In genomic region chr2:167134381-167135072, GRCh38 we compare ENCODE assay signal across 13 cellular contexts.
DNase-seq lines count a peak whose midpoint lies in the region; ATAC-seq and TF ChIP-seq lines count a peak whose summit lies in the region.
"Had no signal": no experiment of that assay in that cellular context is flagged by ENCODE, and none has a peak within 500 bp of the region (broad histone marks: within the 10 kb centered on the region; RNA-seq: fewer than 3 reads in every experiment).

No MANE protein-coding gene starts in this region.

- H3K4me2 ChIP-seq in fibroblast of lung (ENCODE audit: extremely low read depth, insufficient read depth, low read length) = peak overlapping the region; percentile 9

- H3K4me1 Mint-ChIP-seq in HFFc6 (ENCODE audit: low read depth) (peaks cover 38% of the 10 kb centered on the region), nephron progenitor cell (peaks cover 8% of the 10 kb centered on the region)

- H3K36me3 ChIP-seq in fibroblast of lung (ENCODE audit: control insufficient read depth, insufficient read depth, low read length) = no peaks in the 10 kb centered on the region

- H3K36me3 Mint-ChIP-seq in HFFc6 (ENCODE audit: low read depth) (no peaks in the 10 kb centered on the region), nephron progenitor cell (ENCODE audit: low read depth) (no peaks in the 10 kb centered on the region)
- H3K36me3 Mint-ChIP-seq: CD14-positive monocyte; natural killer cell treated with Interleukin-12 subunit alpha and Interleukin-12 subunit beta and Interleukin-15 and Interleukin-18, amount 100 ng/mL, for 72 hours had no signal

- H3K4me3 ChIP-seq in fibroblast of lung (replicated peaks in 1 of 4; ENCODE audit: control extremely low read depth in 1 of 4, insufficient read depth in 1 of 4, low read depth in 3 of 4, low read length in 4 of 4) = no peak overlapping the region

- H3K27ac ChIP-seq in fibroblast of lung (ENCODE audit: insufficient read depth, low read length) = peak overlapping the region; percentile 21

- H3K4me1 ChIP-seq in fibroblast of lung (ENCODE audit: control insufficient read depth, extremely low read depth, insufficient read depth, low read length) = peaks cover 9% of the 10 kb centered on the region

- H3K9ac ChIP-seq in fibroblast of lung (ENCODE audit: insufficient read depth, low read length) = no peak overlapping the region

- TF ChIP-seq CTCF in HFFc6 (IDR thresholded peaks at IDR 0.05) (no peak), fibroblast of lung (conservative IDR thresholded peaks at IDR 0.05 in 1 of 2, IDR thresholded peaks at IDR 0.05 in 1 of 2; ENCODE audit: low read depth in 1 of 2, low read length in 2 of 2) (no peak), nephron progenitor cell (IDR thresholded peaks at IDR 0.05) (no peak)

- H3K4me3 Mint-ChIP-seq in HFFc6 (no peak overlapping the region), nephron progenitor cell (no peak overlapping the region)
- H3K4me3 Mint-ChIP-seq: CD14-positive monocyte; natural killer cell treated with Interleukin-12 subunit alpha and Interleukin-12 subunit beta and Interleukin-15 and Interleukin-18, amount 100 ng/mL, for 72 hours had no signal

- ATAC-seq in GM19324 (IDR thresholded peaks at IDR 0.05; ENCODE audit: low FRiP score, unreplicated experiment) = no peak
- ATAC-seq: natural killer cell treated with Interleukin-12 subunit alpha and Interleukin-12 subunit beta and Interleukin-15 and Interleukin-18, amount 100 ng/mL, for 72 hours had no signal

- H3K9me3 Mint-ChIP-seq in HFFc6 = no peaks in the 10 kb centered on the region
- H3K9me3 Mint-ChIP-seq in nephron progenitor cell = no peaks in the 10 kb centered on the region
- H3K9me3 Mint-ChIP-seq: CD14-positive monocyte had no signal

- in situ Hi-C loops in ACHN (cut with HindIII; ENCODE audit: low pct_ligation_motif_present, low pct_unique_long_range_greater_than_20kb, low sequenced_read_pairs) = no loop called here

- H3K9me3 ChIP-seq in fibroblast of lung (ENCODE audit: control insufficient read depth, insufficient read depth, low read depth, low read length) = no peaks in the 10 kb centered on the region

- no peaks in the 10 kb centered on the region for H4K20me1 ChIP-seq in fibroblast of lung (ENCODE audit: control insufficient read depth, extremely low read depth, insufficient read depth, low read length)

- H3K27me3 ChIP-seq in fibroblast of lung (ENCODE audit: control insufficient read depth, insufficient read depth, low read length) = no peaks in the 10 kb centered on the region

- H3K79me2 ChIP-seq in fibroblast of lung (ENCODE audit: control insufficient read depth, insufficient read depth, low read length) = no peaks in the 10 kb centered on the region

- DNase-seq in ACHN (peak; percentile 30), HFFc6 (peak; percentile 79), RPMI7951 (ENCODE audit: low read depth) (peak; percentile 70), fibroblast of lung (ENCODE audit: low read depth in 2 of 2) (peak; percentile 76 to 88), GOT3 (lab: John Stamatoyannopoulos, UW) (no peak), nephron progenitor cell (no peak)
- DNase-seq in NK-92 treated with Interleukin-12 subunit alpha and Interleukin-12 subunit beta, amount 100 ng/mL, for 24 hours (lab: John Stamatoyannopoulos, UW) = no peak
- DNase-seq: activated effector memory CD4-positive, alpha-beta T cell treated with anti-CD3 and anti-CD28 coated beads, Interleukin-2, amount 50 U/mL, for 16 hours; effector CD4-positive, alpha-beta T cell; stimulated activated CD4-positive, alpha-beta T cell treated with anti-CD3 and anti-CD28 coated beads, Interleukin-1b, Interleukin-23, amount 100 ng/mL, for 48 hours had no signal

- H3K27ac Mint-ChIP-seq in HFFc6 (peak overlapping the region; percentile 46; the same call in 1 of the 2 replicates), nephron progenitor cell (no peak overlapping the region)
- H3K27ac Mint-ChIP-seq: CD14-positive monocyte; natural killer cell treated with Interleukin-12 subunit alpha and Interleukin-12 subunit beta and Interleukin-15 and Interleukin-18, amount 100 ng/mL, for 72 hours had no signal

- H2AFZ ChIP-seq in fibroblast of lung (ENCODE audit: low read length) = no peak overlapping the region

- H3K27me3 Mint-ChIP-seq in HFFc6 (ENCODE audit: insufficient read depth) (no peaks in the 10 kb centered on the region; the same call in 1 of the 2 replicates), nephron progenitor cell (ENCODE audit: low read depth, poor library complexity) (no peaks in the 10 kb centered on the region)
- H3K27me3 Mint-ChIP-seq: natural killer cell treated with Interleukin-12 subunit alpha and Interleukin-12 subunit beta and Interleukin-15 and Interleukin-18, amount 100 ng/mL, for 72 hours had no signal

Comparison
In these comparisons a context has a peak if more than half of its experiments do, and no peak if none do; other contexts are left out.
1. DNase-seq: peak in ACHN (single experiment), HFFc6 (single experiment), RPMI7951 (single experiment) and fibroblast of lung (2 of 2); none in NK-92 treated with Interleukin-12 subunit alpha and Interleukin-12 subunit beta, amount 100 ng/mL, for 24 hours (single experiment), GOT3 (single experiment) and nephron progenitor cell (single experiment).